ENCODE assay signal across 25 cellular contexts in genomic region chr2:234703258-234703657, GRCh38.
"Had no signal": no experiment of that assay in that cellular context is flagged by ENCODE, and none has a peak within 500 bp of the region (broad histone marks: within the 10 kb centered on the region; RNA-seq: fewer than 3 reads in every experiment).

No MANE protein-coding gene starts in this region.

- H3K4me3 ChIP-seq: colonic mucosa, gastroesophageal sphincter, hepatocyte, pancreas, tibial nerve had no signal

- H3K4me2 ChIP-seq: hepatocyte had no signal

- H3K4me1 ChIP-seq: colonic mucosa, gastroesophageal sphincter, pancreas, tibial nerve had no signal

- H3K36me3 ChIP-seq: colonic mucosa, gastroesophageal sphincter, pancreas, tibial nerve, WERI-Rb-1 had no signal

- ATAC-seq: activated CD4-positive, CD25-positive, alpha-beta regulatory T cell treated with anti-CD3 and anti-CD28 coated beads, Interleukin-2, amount 50 U/mL, for 24 hours; gastroesophageal sphincter; left cardiac atrium; pancreas; right cardiac atrium had no signal

- H3K27ac ChIP-seq: colonic mucosa, gastroesophageal sphincter, hepatocyte, pancreas, tibial nerve, WERI-Rb-1 had no signal

- H3K79me2 ChIP-seq: hepatocyte had no signal

- H3K9me3 ChIP-seq: colonic mucosa, gastroesophageal sphincter, pancreas, tibial nerve had no signal

- DNase-seq: activated CD4-positive, alpha-beta T cell treated with anti-CD3 and anti-CD28 coated beads for 48 hours; activated CD4-positive, alpha-beta T cell treated with anti-CD3 and anti-CD28 coated beads, Interleukin-2, amount 50 U/mL, for 48 hours; activated CD8-positive, alpha-beta memory T cell treated with anti-CD3 and anti-CD28 coated beads for 24 hours; activated CD8-positive, alpha-beta memory T cell treated with anti-CD3 and anti-CD28 coated beads, Interleukin-2, amount 50 U/mL, for 4 hours; activated gamma-delta T cell; activated naive CD4-positive, alpha-beta T cell treated with anti-CD3 and anti-CD28 coated beads, Interleukin-2, amount 50 U/mL, for 16 hours; activated T-cell treated with anti-CD3 and anti-CD28 coated beads, Interleukin-2, amount 50 U/mL, for 1 hour; amygdala; colonic mucosa; effector memory CD4-positive, alpha-beta T cell; erythroblast; left cardiac atrium; naive B cell; nephron progenitor cell; nucleus accumbens; pancreas; right cardiac atrium; stimulated activated CD4-positive, alpha-beta T cell treated with anti-CD3 and anti-CD28 coated beads, Interleukin-2, amount 100 ng/mL, for 48 hours; stimulated activated naive CD4-positive, alpha-beta T cell treated with Interleukin-2 at 50 U/mL for 16 hours; T-helper 9 cell; WERI-Rb-1 had no signal

- H2AFZ ChIP-seq: hepatocyte had no signal

- H3K27me3 ChIP-seq: colonic mucosa, hepatocyte, pancreas, tibial nerve had no signal
